Comparison of ENCODE assay signal across 30 cellular contexts in the genomic region with DNA sequence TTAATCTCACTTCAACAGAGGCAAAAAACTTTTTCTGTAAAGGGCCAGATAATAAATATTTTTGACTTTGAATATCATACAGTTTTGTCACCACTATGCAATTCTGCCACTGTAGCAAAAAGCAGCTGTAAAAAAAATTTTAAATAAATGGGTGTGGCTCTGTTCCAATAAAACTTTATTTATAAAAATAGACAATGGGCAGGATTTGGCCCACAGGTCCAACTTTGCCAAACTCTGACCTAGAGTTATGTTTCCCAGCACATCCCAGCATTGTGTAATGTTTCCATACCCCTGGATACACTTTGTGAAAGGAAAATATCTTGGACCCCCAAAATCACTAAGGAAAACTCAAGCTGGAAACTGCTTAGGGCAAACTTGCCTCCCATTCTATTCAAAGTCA.
"Had no signal": no experiment of that assay in that cellular context is flagged by ENCODE, and none has a peak within 500 bp of the region (broad histone marks: within the 10 kb centered on the region; RNA-seq: fewer than 3 reads in every experiment).

No MANE protein-coding gene starts in this region.

- DNase-seq: activated CD4-positive, alpha-beta memory T cell treated with anti-CD3 and anti-CD28 coated beads, Interleukin-2, amount 10 ng/mL, durations not matched to agents 7 days and 5 days; activated CD4-positive, alpha-beta T cell treated with anti-CD3 and anti-CD28 coated beads for 1 hour; activated CD4-positive, alpha-beta T cell treated with anti-CD3 and anti-CD28 coated beads for 4 hours; activated CD4-positive, alpha-beta T cell treated with anti-CD3 and anti-CD28 coated beads, Interleukin-2, amount 10 ng/mL, durations not matched to agents 7 days and 5 days; activated CD4-positive, alpha-beta T cell treated with anti-CD3 and anti-CD28 coated beads, Interleukin-2, amount 50 U/mL, for 4 hours; activated CD8-positive, alpha-beta memory T cell treated with anti-CD3 and anti-CD28 coated beads, Interleukin-2, amount 50 U/mL, for 48 hours; activated gamma-delta T cell treated with Interleukin-2 at 50 U/mL for 16 hours; activated naive CD4-positive, alpha-beta T cell treated with anti-CD3 and anti-CD28 coated beads, Interleukin-2, amount 50 U/mL, for 16 hours; activated naive CD4-positive, alpha-beta T cell treated with Interleukin-2 at 50 U/mL for 16 hours; activated T-cell treated with anti-CD3 and anti-CD28 coated beads for 4 hours; activated T-cell treated with anti-CD3 and anti-CD28 coated beads, Interleukin-2, amount 50 U/mL, for 24 hours; activated T-cell treated with anti-CD3 and anti-CD28 coated beads, Interleukin-2, amount 50 U/mL, for 72 hours; amniotic stem cell; anterior cingulate cortex; brain microvascular endothelial cell; caudate nucleus; cortex of kidney; dermis blood vessel endothelial cell; effector CD4-positive, alpha-beta T cell; effector memory CD8-positive, alpha-beta T cell; erythroblast; foreskin keratinocyte; gastrocnemius medialis; glutamatergic neuron; T-helper 2 cell had no signal

- H3K36me3 ChIP-seq: brain microvascular endothelial cell, esophagus muscularis mucosa, gastrocnemius medialis had no signal

- H3K4me1 Mint-ChIP-seq: activated CD4-positive, alpha-beta memory T cell treated with anti-CD3 and anti-CD28 coated beads, Interleukin-2, amount 10 ng/mL, durations not matched to agents 7 days and 5 days; activated CD4-positive, alpha-beta T cell treated with anti-CD3 and anti-CD28 coated beads, Interleukin-2, amount 10 ng/mL, durations not matched to agents 7 days and 5 days had no signal

- H3K4me3 Mint-ChIP-seq: activated CD4-positive, alpha-beta memory T cell treated with anti-CD3 and anti-CD28 coated beads, Interleukin-2, amount 10 ng/mL, durations not matched to agents 7 days and 5 days; activated CD4-positive, alpha-beta T cell treated with anti-CD3 and anti-CD28 coated beads, Interleukin-2, amount 10 ng/mL, durations not matched to agents 7 days and 5 days; activated naive CD8-positive, alpha-beta T cell; activated T-cell treated with anti-CD3 and anti-CD28 coated beads, Interleukin-2, amount 50 U/mL, for 24 hours; activated T-cell treated with anti-CD3 and anti-CD28 coated beads, Interleukin-2, amount 50 U/mL, for 72 hours; effector memory CD8-positive, alpha-beta T cell had no signal

- H3K27ac Mint-ChIP-seq: activated CD4-positive, alpha-beta memory T cell treated with anti-CD3 and anti-CD28 coated beads, Interleukin-2, amount 10 ng/mL, durations not matched to agents 7 days and 5 days; activated CD4-positive, alpha-beta T cell treated with anti-CD3 and anti-CD28 coated beads, Interleukin-2, amount 10 ng/mL, durations not matched to agents 7 days and 5 days; activated naive CD8-positive, alpha-beta T cell; activated T-cell treated with anti-CD3 and anti-CD28 coated beads, Interleukin-2, amount 50 U/mL, for 24 hours; activated T-cell treated with anti-CD3 and anti-CD28 coated beads, Interleukin-2, amount 50 U/mL, for 72 hours; effector memory CD8-positive, alpha-beta T cell had no signal

- H3K4me3 ChIP-seq: esophagus muscularis mucosa, gastrocnemius medialis had no signal

- H3K36me3 Mint-ChIP-seq: activated naive CD8-positive, alpha-beta T cell had no signal

- H3K9me3 Mint-ChIP-seq: activated CD4-positive, alpha-beta memory T cell treated with anti-CD3 and anti-CD28 coated beads, Interleukin-2, amount 10 ng/mL, durations not matched to agents 7 days and 5 days; activated CD4-positive, alpha-beta T cell treated with anti-CD3 and anti-CD28 coated beads, Interleukin-2, amount 10 ng/mL, durations not matched to agents 7 days and 5 days; activated T-cell treated with anti-CD3 and anti-CD28 coated beads, Interleukin-2, amount 50 U/mL, for 24 hours; activated T-cell treated with anti-CD3 and anti-CD28 coated beads, Interleukin-2, amount 50 U/mL, for 72 hours; effector memory CD8-positive, alpha-beta T cell had no signal

- H3K4me1 ChIP-seq: esophagus muscularis mucosa, foreskin keratinocyte, gastrocnemius medialis had no signal

- H3K27ac ChIP-seq: brain microvascular endothelial cell, esophagus muscularis mucosa, foreskin keratinocyte, gastrocnemius medialis had no signal

- H3K27me3 Mint-ChIP-seq: activated CD4-positive, alpha-beta memory T cell treated with anti-CD3 and anti-CD28 coated beads, Interleukin-2, amount 10 ng/mL, durations not matched to agents 7 days and 5 days; activated CD4-positive, alpha-beta T cell treated with anti-CD3 and anti-CD28 coated beads, Interleukin-2, amount 10 ng/mL, durations not matched to agents 7 days and 5 days; activated naive CD8-positive, alpha-beta T cell; activated T-cell treated with anti-CD3 and anti-CD28 coated beads, Interleukin-2, amount 50 U/mL, for 24 hours had no signal

- ATAC-seq: activated T-cell treated with anti-CD3 and anti-CD28 coated beads, Interleukin-2, amount 50 U/mL, for 72 hours; effector memory CD8-positive, alpha-beta T cell; foreskin keratinocyte; gastrocnemius medialis had no signal

- H3K9me3 ChIP-seq: esophagus muscularis mucosa, gastrocnemius medialis had no signal

- FAIRE-seq: astrocyte, bronchial epithelial cell, colon had no signal

- H3K27me3 ChIP-seq: brain microvascular endothelial cell, esophagus muscularis mucosa, foreskin keratinocyte, gastrocnemius medialis had no signal
